In the genomic region with DNA sequence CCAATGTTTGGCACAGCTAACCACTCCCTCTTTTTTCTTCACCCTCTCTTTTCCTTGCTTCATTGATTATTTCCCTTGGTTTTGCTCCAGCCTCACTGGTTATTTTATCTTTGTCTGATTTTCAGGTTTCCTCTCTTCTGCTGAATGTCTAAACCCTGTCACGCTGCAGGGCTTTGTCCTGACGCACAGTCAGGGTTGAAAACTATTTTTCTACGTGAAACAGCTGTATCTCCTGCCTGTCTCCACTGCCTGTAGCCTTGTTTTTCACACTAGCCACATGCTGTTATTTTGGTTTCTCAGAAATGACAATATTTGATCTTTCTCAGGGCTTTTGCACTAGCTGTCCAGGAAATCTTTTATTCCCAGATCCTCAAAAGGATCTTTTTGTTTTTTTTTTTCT, we compare ENCODE assay signal across 32 cellular contexts.
DNase-seq lines count a peak whose midpoint lies in the region; ATAC-seq and TF ChIP-seq lines count a peak whose summit lies in the region.
"Had no signal": no experiment of that assay in that cellular context is flagged by ENCODE, and none has a peak within 500 bp of the region (broad histone marks: within the 10 kb centered on the region; RNA-seq: fewer than 3 reads in every experiment).

No MANE protein-coding gene starts in this region.

- H3K4me2 ChIP-seq in neural cell (ENCODE audit: low read length): no peak overlapping the region

- H3K9me3 ChIP-seq in SJCRH30 (replicated peaks) (no peaks in the 10 kb centered on the region; the same call in 1 of the 2 replicates), neural cell (ENCODE audit: low read length) (no peaks in the 10 kb centered on the region)
- H3K9me3 ChIP-seq in CD8-positive, alpha-beta memory T cell (ENCODE audit: low read length): no peaks in the 10 kb centered on the region
- H3K9me3 ChIP-seq: prostate gland, stomach, upper lobe of left lung had no signal

- H3K9ac ChIP-seq in neural cell (ENCODE audit: low read length): no peak overlapping the region

- no peaks in the 10 kb centered on the region for H3K4me1 Mint-ChIP-seq in CD8-positive, alpha-beta memory T cell
- H3K4me1 Mint-ChIP-seq in T-cell: no peaks in the 10 kb centered on the region
- H3K4me1 Mint-ChIP-seq: activated CD8-positive, alpha-beta memory T cell treated with anti-CD3 and anti-CD28 coated beads, Interleukin-2, amount 10 ng/mL, durations not matched to agents 7 days and 5 days; activated naive CD8-positive, alpha-beta T cell treated with anti-CD3 and anti-CD28 coated beads, Interleukin-2, amount 10 ng/mL, durations not matched to agents 7 days and 5 days; CD14-positive monocyte; nephron had no signal

- no peaks in the 10 kb centered on the region for H4K20me1 ChIP-seq in neural cell (ENCODE audit: insufficient read depth)

- DNase-seq in SJCRH30: peak; percentile 67 to 85
- DNase-seq in fibroblast of pulmonary artery (ENCODE audit: low read depth): peak; percentile 18
- DNase-seq in superior temporal gyrus (ENCODE audit: extremely low spot score): peak; percentile 77
- no peak for DNase-seq in CD8-positive, alpha-beta memory T cell
- no peak for DNase-seq in T-cell
- no peak for DNase-seq in COLO829 (ENCODE audit: low spot score)
- DNase-seq in NK-92 treated with Interleukin-12 subunit alpha and Interleukin-12 subunit beta, amount 100 ng/mL, for 24 hours (lab: John Stamatoyannopoulos, UW): no peak
- DNase-seq: activated CD4-positive, alpha-beta T cell treated with anti-CD3 and anti-CD28 coated beads, Interleukin-2, amount 50 U/mL, for 1 hour; activated CD4-positive, CD25-positive, alpha-beta regulatory T cell; activated CD8-positive, alpha-beta memory T cell treated with anti-CD3 and anti-CD28 coated beads, Interleukin-2, amount 10 ng/mL, durations not matched to agents 7 days and 5 days; activated gamma-delta T cell treated with Interleukin-2 at 50 U/mL for 16 hours; activated naive CD8-positive, alpha-beta T cell treated with anti-CD3 and anti-CD28 coated beads, Interleukin-2, amount 10 ng/mL, durations not matched to agents 7 days and 5 days; activated T-cell treated with anti-CD3 and anti-CD28 coated beads, Interleukin-2, amount 50 U/mL, for 4 hours; aorta; DMS79 treated with DMSO at 0.1 percent for 48 hours; GF-D8; NCI-H2107; NCI-H345; NCI-H774; right lobe of liver; stimulated activated CD4-positive, alpha-beta T cell treated with anti-CD3 and anti-CD28 coated beads, Interleukin-12 subunit alpha, Interleukin-12 subunit beta, amount 100 ng/mL, for 4 hours; stimulated activated CD4-positive, alpha-beta T cell treated with anti-CD3 and anti-CD28 coated beads, Interleukin-2, amount 100 ng/mL, for 48 hours; stomach; T-helper 1 cell; upper lobe of left lung had no signal

- no peak for TF ChIP-seq EP300 in neural cell (conservative IDR thresholded peaks at IDR 0.05; ENCODE audit: poor library complexity, severe bottlenecking)

- H3F3A ChIP-seq in neural cell (ENCODE audit: insufficient read depth, low read length, poor library complexity, severe bottlenecking): no peaks in the 10 kb centered on the region

- H3K36me3 ChIP-seq in SJCRH30: no peaks in the 10 kb centered on the region
- H3K36me3 ChIP-seq in neural cell (ENCODE audit: insufficient read depth, low read length): no peaks in the 10 kb centered on the region
- H3K36me3 ChIP-seq in CD8-positive, alpha-beta memory T cell (ENCODE audit: insufficient read depth, low read length): no peaks in the 10 kb centered on the region
- H3K36me3 ChIP-seq: cardiac muscle cell, prostate gland, right lobe of liver, stomach, upper lobe of left lung had no signal

- POLR2A ChIA-PET in CD8-positive, alpha-beta memory T cell (lab: Charles Lee): no interaction called here
- POLR2A ChIA-PET in T-cell (lab: Charles Lee): no interaction called here

- peak overlapping the region; percentile 12 for H2AFZ ChIP-seq in neural cell (ENCODE audit: low read depth, low read length)

- H3K27ac Mint-ChIP-seq in CD8-positive, alpha-beta memory T cell: no peak overlapping the region
- H3K27ac Mint-ChIP-seq in T-cell: no peak overlapping the region
- H3K27ac Mint-ChIP-seq: activated CD8-positive, alpha-beta memory T cell treated with anti-CD3 and anti-CD28 coated beads, Interleukin-2, amount 10 ng/mL, durations not matched to agents 7 days and 5 days; activated naive CD8-positive, alpha-beta T cell treated with anti-CD3 and anti-CD28 coated beads, Interleukin-2, amount 10 ng/mL, durations not matched to agents 7 days and 5 days; CD14-positive monocyte; nephron had no signal

- no peaks in the 10 kb centered on the region for H3K27me3 Mint-ChIP-seq in CD8-positive, alpha-beta memory T cell
- H3K27me3 Mint-ChIP-seq in T-cell: no peaks in the 10 kb centered on the region
- H3K27me3 Mint-ChIP-seq: activated CD8-positive, alpha-beta memory T cell treated with anti-CD3 and anti-CD28 coated beads, Interleukin-2, amount 10 ng/mL, durations not matched to agents 7 days and 5 days; activated naive CD8-positive, alpha-beta T cell treated with anti-CD3 and anti-CD28 coated beads, Interleukin-2, amount 10 ng/mL, durations not matched to agents 7 days and 5 days had no signal

- CTCF ChIA-PET in CD8-positive, alpha-beta memory T cell (lab: Charles Lee): no interaction called here
- CTCF ChIA-PET in T-cell (lab: Charles Lee): no interaction called here

- no peaks in the 10 kb centered on the region for H3K9me2 ChIP-seq in neural cell (ENCODE audit: insufficient read depth, low read length)

- H3K27me3 ChIP-seq in SJCRH30 (no peaks in the 10 kb centered on the region), neural cell (ENCODE audit: insufficient read depth, low read depth, low read length) (no peaks in the 10 kb centered on the region)
- no peaks in the 10 kb centered on the region for H3K27me3 ChIP-seq in CD8-positive, alpha-beta memory T cell (ENCODE audit: insufficient read depth, low read length, poor library complexity, severe bottlenecking)
- H3K27me3 ChIP-seq: cardiac muscle cell, right lobe of liver, stomach, upper lobe of left lung had no signal

- H3K4me1 ChIP-seq in SJCRH30: peaks cover 29% of the 10 kb centered on the region
- H3K4me1 ChIP-seq in CD8-positive, alpha-beta memory T cell (ENCODE audit: insufficient read depth, low read length): no peaks in the 10 kb centered on the region
- H3K4me1 ChIP-seq: prostate gland, right lobe of liver, stomach, upper lobe of left lung had no signal

- no peak for ATAC-seq in T-cell (replicated peaks in 1 of 4)
- ATAC-seq: activated CD8-positive, alpha-beta memory T cell treated with anti-CD3 and anti-CD28 coated beads, Interleukin-2, amount 10 ng/mL, durations not matched to agents 7 days and 5 days; activated T-cell treated with anti-CD3 and anti-CD28 coated beads, Interleukin-2, amount 50 U/mL, for 4 hours; right lobe of liver had no signal

- no peaks in the 10 kb centered on the region for H3K79me2 ChIP-seq in neural cell (replicated peaks; ENCODE audit: insufficient read depth, low read length)

- H3K4me3 ChIP-seq in SJCRH30 (peak overlapping the region; percentile 50), fibroblast of pulmonary artery (replicated peaks; ENCODE audit: low read depth, low read length) (no peak overlapping the region), neural cell (ENCODE audit: low read length) (no peak overlapping the region)
- H3K4me3 ChIP-seq in CD8-positive, alpha-beta memory T cell (ENCODE audit: low read length): no peak overlapping the region
- H3K4me3 ChIP-seq: cardiac muscle cell, coronary artery, lung, prostate gland, right lobe of liver, stomach, upper lobe of left lung had no signal

- H3K9me3 Mint-ChIP-seq in CD8-positive, alpha-beta memory T cell: peaks cover 0 to 10% (median 0%) of the 10 kb centered on the region in 5 donors
- H3K9me3 Mint-ChIP-seq in T-cell: peaks cover 5 to 12% (median 8%) of the 10 kb centered on the region in 3 donors
- H3K9me3 Mint-ChIP-seq: activated naive CD8-positive, alpha-beta T cell treated with anti-CD3 and anti-CD28 coated beads, Interleukin-2, amount 10 ng/mL, durations not matched to agents 7 days and 5 days; nephron had no signal

- peak overlapping the region; percentile 94 for H3K27ac ChIP-seq in SJCRH30
- no peak overlapping the region for H3K27ac ChIP-seq in neural cell (ENCODE audit: low read length)
- no peak overlapping the region for H3K27ac ChIP-seq in CD8-positive, alpha-beta memory T cell (ENCODE audit: low read depth, low read length)
- H3K27ac ChIP-seq: cardiac muscle cell, coronary artery, prostate gland, right lobe of liver, stomach, upper lobe of left lung had no signal

- TF ChIP-seq RAD21 in neural cell (conservative IDR thresholded peaks at IDR 0.05): no peak

- TF ChIP-seq CTCF in fibroblast of pulmonary artery (IDR thresholded peaks at IDR 0.05; ENCODE audit: low read length, missing control alignments): no peak
- no peak for TF ChIP-seq CTCF in neural cell (IDR thresholded peaks at IDR 0.05; ENCODE audit: poor library complexity, severe bottlenecking)

- no peak overlapping the region for H3K4me3 Mint-ChIP-seq in CD8-positive, alpha-beta memory T cell
- no peak overlapping the region for H3K4me3 Mint-ChIP-seq in T-cell
- H3K4me3 Mint-ChIP-seq: activated CD8-positive, alpha-beta memory T cell treated with anti-CD3 and anti-CD28 coated beads, Interleukin-2, amount 10 ng/mL, durations not matched to agents 7 days and 5 days; activated naive CD8-positive, alpha-beta T cell treated with anti-CD3 and anti-CD28 coated beads, Interleukin-2, amount 10 ng/mL, durations not matched to agents 7 days and 5 days; activated T-cell treated with anti-CD3 and anti-CD28 coated beads, Interleukin-2, amount 50 U/mL, for 4 hours; CD14-positive monocyte; nephron had no signal

- no peaks in the 10 kb centered on the region for H3K36me3 Mint-ChIP-seq in CD8-positive, alpha-beta memory T cell
- no peaks in the 10 kb centered on the region for H3K36me3 Mint-ChIP-seq in T-cell
- H3K36me3 Mint-ChIP-seq: activated CD8-positive, alpha-beta memory T cell treated with anti-CD3 and anti-CD28 coated beads, Interleukin-2, amount 10 ng/mL, durations not matched to agents 7 days and 5 days; activated naive CD8-positive, alpha-beta T cell treated with anti-CD3 and anti-CD28 coated beads, Interleukin-2, amount 10 ng/mL, durations not matched to agents 7 days and 5 days; CD14-positive monocyte had no signal

TF ChIP-seq in neural cell, 6 proteins besides CTCF, POLR2A, EP300 and RAD21 (continues in another document):
- TF ChIP-seq EZH2 (IDR thresholded peaks at IDR 0.05; ENCODE audit: borderline replicate concordance, insufficient read depth, low read length, poor library complexity, severe bottlenecking): no peak
- TF ChIP-seq SMC3 (conservative IDR thresholded peaks at IDR 0.05; ENCODE audit: poor library complexity): no peak
- TF ChIP-seq MXI1 (conservative IDR thresholded peaks at IDR 0.05; ENCODE audit: poor library complexity, severe bottlenecking): no peak
- no peak for TF ChIP-seq POLR2AphosphoS5 (IDR thresholded peaks at IDR 0.05)

Comparison
In these comparisons a context has a peak if more than half of its experiments do, and no peak if none do; other contexts are left out.
1. DNase-seq: peak in SJCRH30 (2 of 2), fibroblast of pulmonary artery (single experiment) and superior temporal gyrus (single experiment); none in CD8-positive, alpha-beta memory T cell (0 of 5), T-cell (0 of 34), COLO829 (single experiment) and NK-92 treated with Interleukin-12 subunit alpha and Interleukin-12 subunit beta, amount 100 ng/mL, for 24 hours (single experiment).